9 cellular contexts compared by ENCODE assay signal in the genomic region with DNA sequence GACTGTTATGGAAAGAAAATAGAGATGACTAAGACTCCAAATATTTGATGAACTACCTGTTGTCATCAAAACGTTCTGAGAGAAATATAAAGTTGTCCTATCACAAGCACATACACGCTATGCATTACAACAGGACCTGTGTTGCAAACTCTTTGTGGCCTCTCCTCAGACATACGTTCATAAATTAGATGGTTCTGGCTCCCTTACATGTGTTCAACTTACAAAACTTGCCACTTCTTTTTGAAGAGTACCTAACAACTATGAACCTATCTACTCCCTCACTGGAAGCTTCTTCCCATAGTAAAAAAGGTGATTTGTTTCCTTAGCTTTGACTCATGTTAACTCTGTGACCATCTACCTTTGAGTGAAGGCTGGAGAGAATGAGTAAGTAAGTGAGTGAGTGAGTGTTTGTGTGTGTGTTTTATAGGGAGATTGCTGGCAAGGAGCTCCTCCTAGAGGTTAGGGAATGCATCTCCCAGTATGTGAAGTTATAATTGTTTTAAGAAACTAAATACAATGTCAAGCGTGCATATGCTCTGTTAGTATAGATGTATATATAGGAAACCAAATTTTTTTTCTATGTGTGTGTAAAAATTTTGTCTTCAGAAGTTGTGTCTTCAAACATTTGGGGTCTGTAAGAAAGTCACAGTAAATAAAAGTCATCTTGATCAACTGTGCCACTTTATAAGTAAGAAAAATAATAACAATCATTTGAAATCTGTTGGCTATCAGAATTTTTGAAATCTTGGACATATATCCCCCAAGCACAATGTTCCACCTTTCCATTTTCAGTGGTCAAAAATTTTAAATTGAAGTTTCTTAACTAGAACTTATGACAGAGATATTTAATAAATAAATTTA.
DNase-seq lines count a peak whose midpoint lies in the region; ATAC-seq and TF ChIP-seq lines count a peak whose summit lies in the region.
"Had no signal": no experiment of that assay in that cellular context is flagged by ENCODE, and none has a peak within 500 bp of the region (broad histone marks: within the 10 kb centered on the region; RNA-seq: fewer than 3 reads in every experiment).

No MANE protein-coding gene starts in this region.

- peak; percentile 47 for DNase-seq in AG20443 (ENCODE audit: low spot score)
- peak; percentile 13 to 56 for DNase-seq in HL-60 (ENCODE audit: low read depth in 1 of 2, low spot score in 1 of 2)
- DNase-seq in RKO (ENCODE audit: low spot score) = peak; percentile 87
- DNase-seq in epithelial cell of prostate (ENCODE audit: low read depth, low spot score) = peak; percentile 84
- DNase-seq in nephron progenitor cell = peak; percentile 9
- no peak for DNase-seq in effector CD8-positive, alpha-beta T cell (lab: John Stamatoyannopoulos, UW)
- DNase-seq in GM19240 (ENCODE audit: insufficient read length, low spot score) = no peak

- no peaks in the 10 kb centered on the region for H3K9me3 Mint-ChIP-seq in nephron progenitor cell
- H3K9me3 Mint-ChIP-seq: IgD-negative memory B cell had no signal

- H3K4me3 ChIP-seq in HL-60 (replicated peaks; ENCODE audit: insufficient read depth, low read length) = no peak overlapping the region

- peaks cover 20% of the 10 kb centered on the region for H3K4me1 Mint-ChIP-seq in nephron progenitor cell
- H3K4me1 Mint-ChIP-seq: IgD-negative memory B cell had no signal

- peak; percentile 65 for ATAC-seq in GM18498 (IDR thresholded peaks at IDR 0.05; ENCODE audit: unreplicated experiment)

- H3K36me3 Mint-ChIP-seq in nephron progenitor cell (ENCODE audit: low read depth) = no peaks in the 10 kb centered on the region
- H3K36me3 Mint-ChIP-seq: IgD-negative memory B cell had no signal

- no peaks in the 10 kb centered on the region for H3K27me3 Mint-ChIP-seq in nephron progenitor cell (ENCODE audit: low read depth, poor library complexity)
- H3K27me3 Mint-ChIP-seq: IgD-negative memory B cell had no signal

- H3K27me3 ChIP-seq in HL-60 (ENCODE audit: insufficient read depth, poor library complexity, severe bottlenecking) = no peaks in the 10 kb centered on the region

- no peak overlapping the region for H3K27ac Mint-ChIP-seq in nephron progenitor cell
- H3K27ac Mint-ChIP-seq: IgD-negative memory B cell had no signal

- peak; percentile 68 for TF ChIP-seq CTCF in HL-60 (IDR thresholded peaks at IDR 0.05; ENCODE audit: insufficient read depth, low read length)
- TF ChIP-seq CTCF in nephron progenitor cell (IDR thresholded peaks at IDR 0.05) = peak; percentile 68

- no peak overlapping the region for H3K4me3 Mint-ChIP-seq in nephron progenitor cell
- H3K4me3 Mint-ChIP-seq: IgD-negative memory B cell had no signal

- H3K27ac ChIP-seq in HL-60 (replicated peaks) = no peak overlapping the region
- H3K27ac ChIP-seq in epithelial cell of prostate = no peak overlapping the region

Comparison
In these comparisons a context has a peak if more than half of its experiments do, and no peak if none do; other contexts are left out.
1. DNase-seq: peak in AG20443 (single experiment), HL-60 (2 of 2), RKO (single experiment), epithelial cell of prostate (single experiment) and nephron progenitor cell (single experiment); none in effector CD8-positive, alpha-beta T cell (single experiment) and GM19240 (single experiment).